ENCODE assay signal across 17 cellular contexts in the genomic region with DNA sequence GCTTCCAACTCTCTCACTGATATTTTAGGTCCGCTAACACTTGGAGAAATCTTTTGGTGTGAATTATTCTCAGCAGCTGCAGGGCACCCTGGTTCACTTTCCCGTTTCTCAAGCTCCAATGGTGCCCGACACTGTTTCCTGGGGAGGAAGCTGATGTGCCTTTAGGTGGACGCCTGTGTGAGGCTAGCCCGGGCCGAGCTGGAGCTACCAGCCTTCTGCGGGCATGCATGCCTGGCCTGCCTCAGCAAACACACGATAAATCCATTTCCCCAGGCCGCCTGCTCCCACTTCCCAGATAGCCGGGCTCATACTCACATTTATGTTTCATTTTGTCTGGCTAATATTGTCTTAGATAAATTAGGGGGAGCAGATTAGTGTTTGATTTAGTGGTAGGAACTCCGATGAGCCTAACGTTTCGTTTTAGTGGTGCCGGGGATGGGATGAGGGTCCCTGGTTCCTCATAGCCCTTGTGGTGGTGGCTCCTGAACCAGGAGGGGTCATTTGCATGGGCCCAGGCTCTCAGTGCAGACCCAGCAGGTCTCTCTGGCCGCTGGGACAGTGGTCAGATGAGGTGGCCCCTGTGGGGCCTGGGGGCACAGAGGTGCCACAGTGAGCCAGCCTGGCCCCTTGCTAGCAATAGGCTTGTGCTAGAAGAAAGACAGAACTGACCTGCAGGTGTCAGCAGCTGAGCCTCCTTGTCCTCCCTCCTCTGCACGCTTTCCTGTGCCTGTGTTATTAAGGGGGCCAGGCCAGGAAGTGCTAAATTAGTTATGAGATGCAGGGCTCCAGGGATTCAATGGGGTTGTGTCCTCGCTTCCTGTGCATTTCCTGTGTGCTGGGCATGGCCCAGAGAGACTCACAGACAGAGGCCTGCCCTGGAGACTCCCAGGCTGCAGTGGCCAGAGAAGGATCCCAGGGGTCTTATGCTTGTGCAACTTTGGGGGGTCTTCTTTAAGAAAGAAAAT.
DNase-seq lines count a peak whose midpoint lies in the region; ATAC-seq and TF ChIP-seq lines count a peak whose summit lies in the region.
"Had no signal": no experiment of that assay in that cellular context is flagged by ENCODE, and none has a peak within 500 bp of the region (broad histone marks: within the 10 kb centered on the region; RNA-seq: fewer than 3 reads in every experiment).

No MANE protein-coding gene starts in this region.

- H3K27me3 ChIP-seq in upper lobe of right lung = no peaks in the 10 kb centered on the region
- H3K27me3 ChIP-seq: ovary had no signal

- H3K36me3 ChIP-seq in upper lobe of right lung = no peaks in the 10 kb centered on the region
- H3K36me3 ChIP-seq: ovary, thoracic aorta had no signal

- H3K9me3 ChIP-seq in upper lobe of right lung = no peaks in the 10 kb centered on the region
- no peaks in the 10 kb centered on the region for H3K9me3 ChIP-seq in T-helper 17 cell (ENCODE audit: control insufficient read depth, low read length, poor library complexity, severe bottlenecking)
- H3K9me3 ChIP-seq: ovary, thoracic aorta had no signal

- no peak overlapping the region for H3K27ac ChIP-seq in upper lobe of right lung
- H3K27ac ChIP-seq: ovary, skin epidermis, thoracic aorta had no signal

- intact Hi-C loops in natural killer cell (cut with micrococcal nuclease) (no loop called here), upper lobe of right lung (cut with DNase I) (no loop called here)

- no peaks in the 10 kb centered on the region for H3K9me3 Mint-ChIP-seq in natural killer cell treated with Interleukin-12 subunit alpha and Interleukin-12 subunit beta and Interleukin-15 and Interleukin-18, amount 100 ng/mL, for 72 hours
- no peaks in the 10 kb centered on the region for H3K9me3 Mint-ChIP-seq in natural killer cell

- peaks cover 6% of the 10 kb centered on the region for H3K36me3 Mint-ChIP-seq in natural killer cell treated with Interleukin-12 subunit alpha and Interleukin-12 subunit beta and Interleukin-15 and Interleukin-18, amount 100 ng/mL, for 72 hours
- H3K36me3 Mint-ChIP-seq in natural killer cell = no peaks in the 10 kb centered on the region
- H3K36me3 Mint-ChIP-seq in T-helper 17 cell (ENCODE audit: low read depth) = no peaks in the 10 kb centered on the region

- no peak for DNase-seq in natural killer cell treated with Interleukin-12 subunit alpha and Interleukin-12 subunit beta and Interleukin-15 and Interleukin-18, amount 100 ng/mL, for 72 hours (ENCODE audit: low spot score)
- DNase-seq in natural killer cell = no peak
- DNase-seq in UCSD-AML1 (lab: John Stamatoyannopoulos, UW; ENCODE audit: unreplicated experiment) = peak; percentile 44
- DNase-seq in left lobe of liver (ENCODE audit: low spot score) = no peak
- peak; percentile 35 for DNase-seq in upper lobe of right lung
- no peak for DNase-seq in T-helper 17 cell
- no peak for DNase-seq in Kasumi-1 (lab: John Stamatoyannopoulos, UW)
- DNase-seq: central memory CD4-positive, alpha-beta T cell; effector memory CD4-positive, alpha-beta T cell; MM.1S; NCI-H1930 had no signal

- no peak for ATAC-seq in natural killer cell treated with Interleukin-12 subunit alpha and Interleukin-12 subunit beta and Interleukin-15 and Interleukin-18, amount 100 ng/mL, for 72 hours
- ATAC-seq in natural killer cell (no peak), left lobe of liver (peak; percentile 27), upper lobe of right lung (no peak), T-helper 17 cell (no peak), GM18868 (IDR thresholded peaks at IDR 0.05; ENCODE audit: unreplicated experiment) (no peak)
- ATAC-seq: SK-N-SH treated with all-trans-retinoic acid at 6 μM for 48 hours had no signal

- H3K4me3 ChIP-seq in upper lobe of right lung = no peak overlapping the region
- H3K4me3 ChIP-seq: ovary, skin epidermis, thoracic aorta had no signal

- no peak overlapping the region for H3K4me3 Mint-ChIP-seq in natural killer cell treated with Interleukin-12 subunit alpha and Interleukin-12 subunit beta and Interleukin-15 and Interleukin-18, amount 100 ng/mL, for 72 hours
- no peak overlapping the region for H3K4me3 Mint-ChIP-seq in natural killer cell
- H3K4me3 Mint-ChIP-seq in T-helper 17 cell = no peak overlapping the region
- H3K4me3 Mint-ChIP-seq: activated T-helper 1 cell treated with anti-CD3 and anti-CD28 coated beads, Interleukin-12 subunit alpha, Interleukin-12 subunit beta, Interleukin-2, Interleukin-4 antibody, amounts not matched to agents 30 ng/mL and 10 ng/mL and 1 ng/mL, durations not matched to agents 14 hours and 24 hours and 36 hours had no signal

- peaks cover 0 to 2% of the 10 kb centered on the region in 2 donors for H3K27me3 Mint-ChIP-seq in natural killer cell treated with Interleukin-12 subunit alpha and Interleukin-12 subunit beta and Interleukin-15 and Interleukin-18, amount 100 ng/mL, for 72 hours
- H3K27me3 Mint-ChIP-seq in natural killer cell (ENCODE audit: low read depth in 2 of 2) (peaks cover 0 to 4% of the 10 kb centered on the region in 2 donors), T-helper 17 cell (peaks cover 16% of the 10 kb centered on the region)

- peaks cover 6 to 8% of the 10 kb centered on the region in 2 donors for H3K4me1 Mint-ChIP-seq in natural killer cell treated with Interleukin-12 subunit alpha and Interleukin-12 subunit beta and Interleukin-15 and Interleukin-18, amount 100 ng/mL, for 72 hours (ENCODE audit: low read depth in 2 of 2)
- H3K4me1 Mint-ChIP-seq in natural killer cell (peaks cover 4 to 14% of the 10 kb centered on the region in 2 donors), T-helper 17 cell (peaks cover 18% of the 10 kb centered on the region)

- TF ChIP-seq CTCF in natural killer cell (IDR thresholded peaks at IDR 0.05) = no peak
- TF ChIP-seq CTCF in upper lobe of right lung (IDR thresholded peaks at IDR 0.05) = no peak

- H3K27ac Mint-ChIP-seq in natural killer cell treated with Interleukin-12 subunit alpha and Interleukin-12 subunit beta and Interleukin-15 and Interleukin-18, amount 100 ng/mL, for 72 hours = peak overlapping the region; percentile 23 to 89
- H3K27ac Mint-ChIP-seq in natural killer cell (no peak overlapping the region), T-helper 17 cell (no peak overlapping the region)

- peaks cover 2% of the 10 kb centered on the region for H3K4me1 ChIP-seq in upper lobe of right lung

Comparison
In these comparisons a context has a peak if more than half of its experiments do, and no peak if none do; other contexts are left out.
1. H3K27ac Mint-ChIP-seq: peak in natural killer cell treated with Interleukin-12 subunit alpha and Interleukin-12 subunit beta and Interleukin-15 and Interleukin-18, amount 100 ng/mL, for 72 hours (2 of 2); none in natural killer cell (0 of 2) and T-helper 17 cell (single experiment).
2. DNase-seq: peak in UCSD-AML1 (single experiment) and upper lobe of right lung (single experiment); none in natural killer cell treated with Interleukin-12 subunit alpha and Interleukin-12 subunit beta and Interleukin-15 and Interleukin-18, amount 100 ng/mL, for 72 hours (single experiment), natural killer cell (single experiment), left lobe of liver (single experiment), T-helper 17 cell (0 of 3) and Kasumi-1 (0 of 2).